Comparison of ENCODE assay signal across 21 cellular contexts in the genomic region with DNA sequence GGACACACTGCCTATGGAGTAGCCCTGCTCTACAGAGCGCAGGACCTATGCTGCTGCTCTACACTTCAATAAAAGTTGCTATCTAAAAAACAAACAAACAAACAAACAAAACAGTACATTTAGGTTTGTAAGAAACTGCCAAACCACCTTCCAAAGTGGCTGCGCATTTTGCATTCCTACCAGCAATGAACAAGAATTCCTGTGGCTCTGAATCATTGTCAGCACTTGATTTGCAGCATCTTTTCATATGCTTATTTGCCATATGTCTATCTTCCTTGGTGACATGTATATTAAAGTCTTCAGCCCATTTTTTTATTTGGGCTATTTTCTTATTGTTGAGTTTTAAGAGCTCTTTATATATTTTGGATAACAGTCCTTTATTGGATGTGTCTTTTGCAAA. TPM values are rescaled to one million over a fixed set of nuclear protein-coding genes. Genes with fewer than 3 reads are reported as not detected.
A peak's percentile ranks its signal among the peaks of the same experiment; 100 is the strongest.
DNase-seq lines count a peak whose midpoint lies in the region; ATAC-seq and TF ChIP-seq lines count a peak whose summit lies in the region.
"Had no signal": no experiment of that assay in that cellular context is flagged by ENCODE, and none has a peak within 500 bp of the region (broad histone marks: within the 10 kb centered on the region; RNA-seq: fewer than 3 reads in every experiment).

No MANE protein-coding gene starts in this region.

- H3K9me3 ChIP-seq in left lung, result peaks cover 0 to 28% of the 10 kb centered on the region in 2 donors

- ATAC-seq in HG02642 (IDR thresholded peaks at IDR 0.05; ENCODE audit: poor library complexity, unreplicated experiment) (no peak), left lung (no peak)
- ATAC-seq: CD8-positive, alpha-beta T cell; GM12878 had no signal

- no peaks in the 10 kb centered on the region for H3K27me3 ChIP-seq in left lung
- H3K27me3 ChIP-seq: BLaER1 had no signal

- no peak for TF ChIP-seq CTCF in left lung (IDR thresholded peaks at IDR 0.05)

- no peaks in the 10 kb centered on the region for H3K4me1 ChIP-seq in left lung
- H3K4me1 ChIP-seq: BLaER1 had no signal

- intact Hi-C loops in left lung (cut with DNase I), result no loop called here

- peak; percentile 40 for DNase-seq in EH (ENCODE audit: low read depth)
- peak; percentile 58 for DNase-seq in M059J (ENCODE audit: low read depth)
- DNase-seq in astrocyte of the hippocampus (ENCODE audit: low read depth, low spot score), result peak; percentile 75
- DNase-seq in iris pigment epithelial cell (ENCODE audit: low read depth), result peak; percentile 33
- DNase-seq in NCI-H146 treated with DMSO at 0.1 percent for 48 hours (lab: John Stamatoyannopoulos, UW; ENCODE audit: unreplicated experiment), result no peak
- no peak for DNase-seq in left lung
- no peak for DNase-seq in NCI-H2171 (lab: John Stamatoyannopoulos, UW)
- DNase-seq: Caco-2; CD4-positive, CD25-positive, alpha-beta regulatory T cell; CD8-positive, alpha-beta T cell; DMS153; DND-41; EL; GDM1; GM23248; H9 had no signal

- H3K27ac ChIP-seq in left lung, result no peak overlapping the region
- H3K27ac ChIP-seq: 22Rv1, BLaER1, C4-2B, GM23248 had no signal

- H3K4me3 ChIP-seq in left lung, result no peak overlapping the region
- H3K4me3 ChIP-seq: BLaER1, GM12878, GM23248 had no signal

- no peaks in the 10 kb centered on the region for H3K36me3 ChIP-seq in left lung
- H3K36me3 ChIP-seq: BLaER1 had no signal

RNA-seq across cellular contexts. Expression of a gene that starts 17.8 kb away (rescaled TPM):
- 20.8 and 26.9 TPM in 2 replicates for total RNA-seq in M059J (2014; rRNA removed; shearing (Covaris generic))
- total RNA-seq in left lung, result 10 to 100 TPM; 17.3 to 22.9 TPM

Comparison
In these comparisons a context has a peak if more than half of its experiments do, and no peak if none do; other contexts are left out.
1. DNase-seq: peak in EH (single experiment), M059J (single experiment), astrocyte of the hippocampus (single experiment) and iris pigment epithelial cell (single experiment); none in NCI-H146 treated with DMSO at 0.1 percent for 48 hours (single experiment), left lung (0 of 2) and NCI-H2171 (single experiment).